19 cellular contexts compared by ENCODE assay signal in the genomic region with DNA sequence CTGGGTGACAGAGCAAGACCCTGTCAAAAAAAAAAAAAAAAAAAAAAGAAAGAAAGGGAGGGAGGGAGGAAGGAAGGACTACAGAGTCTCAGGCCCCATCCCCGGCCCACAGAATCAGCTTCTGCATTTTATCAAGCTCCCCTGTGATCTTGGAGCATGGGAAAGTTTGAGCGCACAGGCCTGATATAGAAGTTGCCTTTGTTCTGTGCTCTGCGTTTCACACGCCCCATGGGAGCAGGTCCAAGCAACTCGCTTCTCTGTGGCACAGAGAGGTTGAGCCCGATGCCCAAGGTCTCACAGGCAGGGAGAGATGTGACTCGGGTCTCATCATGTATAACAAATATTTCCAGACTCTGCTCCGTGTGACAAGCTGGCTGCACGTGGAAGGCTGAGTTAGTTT.
DNase-seq lines count a peak whose midpoint lies in the region; ATAC-seq and TF ChIP-seq lines count a peak whose summit lies in the region.
"Had no signal": no experiment of that assay in that cellular context is flagged by ENCODE, and none has a peak within 500 bp of the region (broad histone marks: within the 10 kb centered on the region; RNA-seq: fewer than 3 reads in every experiment).

No MANE protein-coding gene starts in this region.

- peak overlapping the region; percentile 46 for H2AFZ ChIP-seq in IMR-90 (replicated peaks; ENCODE audit: low read length, poor library complexity)
- no peak overlapping the region for H2AFZ ChIP-seq in neural progenitor cell (replicated peaks)

- H3K56ac ChIP-seq in IMR-90 (ENCODE audit: extremely low read depth, insufficient read depth, low read length) = no peak overlapping the region

- no peak overlapping the region for H2BK20ac ChIP-seq in IMR-90 (ENCODE audit: low read depth, low read length)

- H3K9me3 Mint-ChIP-seq in brain (peaks cover 0 to 6% (median 0%) of the 10 kb centered on the region in 5 experiments), neural progenitor cell (no peaks in the 10 kb centered on the region)
- H3K9me3 Mint-ChIP-seq: CD14-positive monocyte; CD4-positive, alpha-beta memory T cell; H9 had no signal

- H3K18ac ChIP-seq in IMR-90 (ENCODE audit: low read depth, low read length) = no peak overlapping the region

- CTCF ChIA-PET in IMR-90 (lab: Yijun Ruan, JAX) = no interaction called here

- H3K36me3 Mint-ChIP-seq in brain (peaks cover 4% of the 10 kb centered on the region), neural progenitor cell (no peaks in the 10 kb centered on the region)
- H3K36me3 Mint-ChIP-seq: CD14-positive monocyte; CD4-positive, alpha-beta memory T cell had no signal

- no peak overlapping the region for H2AK9ac ChIP-seq in IMR-90 (replicated peaks; ENCODE audit: low read depth, low read length, poor library complexity)

- no peak overlapping the region for H3K4ac ChIP-seq in IMR-90 (ENCODE audit: low read depth, low read length)

- no peak for TF ChIP-seq CTCF in IMR-90 (conservative IDR thresholded peaks at IDR 0.05; ENCODE audit: low read depth, low read length)
- no peak for TF ChIP-seq CTCF in brain (conservative IDR thresholded peaks at IDR 0.05)
- TF ChIP-seq CTCF in neural progenitor cell (IDR thresholded peaks at IDR 0.05) = no peak

- no peak for TF ChIP-seq RAD21 in IMR-90 (IDR thresholded peaks at IDR 0.05; ENCODE audit: low read length)

- dilution Hi-C loops in IMR-90 (cut with HindIII; ENCODE audit: low sequenced_read_pairs, unreplicated experiment) = no loop called here

- H3K27me3 ChIP-seq in BLaER1 treated with 17β-estradiol and CSF1 and Interleukin-3, amounts not matched to agents 10 nM and 100 nM = no peaks in the 10 kb centered on the region
- H3K27me3 ChIP-seq in IMR-90 (ENCODE audit: control insufficient read depth, insufficient read depth, low read length) (peaks cover 17% of the 10 kb centered on the region), neural progenitor cell (no peaks in the 10 kb centered on the region)
- H3K27me3 ChIP-seq: BE2C had no signal

- no peak overlapping the region for H4K91ac ChIP-seq in IMR-90 (ENCODE audit: insufficient read depth, low read depth, low read length)

- H4K5ac ChIP-seq in IMR-90 (ENCODE audit: low read depth, low read length) = no peak overlapping the region

- DNase-seq in IMR-90 = no peak
- no peak for DNase-seq in neural progenitor cell (ENCODE audit: low spot score)
- no peak for DNase-seq in DMS 273 (lab: John Stamatoyannopoulos, UW; ENCODE audit: unreplicated experiment)
- DNase-seq in NCI-H2081 (lab: John Stamatoyannopoulos, UW) = no peak
- no peak for DNase-seq in NCI-H345 treated with DMSO at 0.1 percent for 48 hours (lab: John Stamatoyannopoulos, UW; ENCODE audit: unreplicated experiment)
- DNase-seq: ACHN; BE2C; Calu3; CD4-positive, alpha-beta memory T cell; DMS 273 treated with DMSO at 0.1 percent for 48 hours; DMS53; DND-41; EL; H9 had no signal

- H3K27ac ChIP-seq in BLaER1 treated with 17β-estradiol and CSF1 and Interleukin-3, amounts not matched to agents 10 nM and 100 nM = no peak overlapping the region
- no peak overlapping the region for H3K27ac ChIP-seq in IMR-90 (ENCODE audit: insufficient read depth, low read length)
- H3K27ac ChIP-seq in neural progenitor cell = no peak overlapping the region

- no peak for ATAC-seq in IMR-90 (ENCODE audit: low read depth)
- ATAC-seq: GM12878, HepG2 had no signal

- H3K23ac ChIP-seq in IMR-90 (ENCODE audit: low read depth, low read length) = no peak overlapping the region

- H2BK120ac ChIP-seq in IMR-90 (ENCODE audit: low read depth, low read length) = no peak overlapping the region

- H3K4me1 Mint-ChIP-seq in brain = peaks cover 43% of the 10 kb centered on the region
- peaks cover 19% of the 10 kb centered on the region for H3K4me1 Mint-ChIP-seq in neural progenitor cell

- no peak overlapping the region for H3K14ac ChIP-seq in IMR-90 (replicated peaks; ENCODE audit: low read depth, low read length)

- H2BK5ac ChIP-seq in IMR-90 (ENCODE audit: low read depth, low read length, poor library complexity, severe bottlenecking) = no peak overlapping the region

- POLR2A ChIA-PET in IMR-90 (lab: Charles Lee; ENCODE audit: unreplicated experiment) = no interaction called here

- no peaks in the 10 kb centered on the region for H3K79me2 ChIP-seq in neural progenitor cell (ENCODE audit: low read depth)

- H3F3A ChIP-seq in neural progenitor cell (ENCODE audit: low read depth) = no peaks in the 10 kb centered on the region

- H3K27me3 Mint-ChIP-seq in brain = no peaks in the 10 kb centered on the region
- H3K27me3 Mint-ChIP-seq in neural progenitor cell (ENCODE audit: insufficient read depth, low read depth) = no peaks in the 10 kb centered on the region

- no peaks in the 10 kb centered on the region for H3K9me3 ChIP-seq in BLaER1 treated with 17β-estradiol and CSF1 and Interleukin-3, amounts not matched to agents 10 nM and 100 nM (replicated peaks in 1 of 11)
- H3K9me3 ChIP-seq in IMR-90 (ENCODE audit: control insufficient read depth, insufficient read depth, low read length) = no peaks in the 10 kb centered on the region
- no peaks in the 10 kb centered on the region for H3K9me3 ChIP-seq in neural progenitor cell (ENCODE audit: low read depth)
- H3K9me3 ChIP-seq: BE2C had no signal

- no peaks in the 10 kb centered on the region for H3K79me1 ChIP-seq in IMR-90 (ENCODE audit: low read depth in 1 of 2, low read length in 2 of 2)

- peaks cover 11 to 28% (median 14%) of the 10 kb centered on the region in 10 experiments for H3K4me1 ChIP-seq in BLaER1 treated with 17β-estradiol and CSF1 and Interleukin-3, amounts not matched to agents 10 nM and 100 nM
- no peaks in the 10 kb centered on the region for H3K4me1 ChIP-seq in IMR-90 (ENCODE audit: control insufficient read depth, insufficient read depth, low read length)
- peaks cover 7% of the 10 kb centered on the region for H3K4me1 ChIP-seq in neural progenitor cell
- H3K4me1 ChIP-seq: BE2C had no signal

- no peak overlapping the region for H4K8ac ChIP-seq in IMR-90 (ENCODE audit: low read depth in 2 of 2, low read length in 2 of 2)

- TF ChIP-seq POLR2A in IMR-90 (IDR thresholded peaks at IDR 0.05; ENCODE audit: low read depth, low read length) = no peak

- H3K4me2 ChIP-seq in BLaER1 treated with 17β-estradiol and CSF1 and Interleukin-3, amounts not matched to agents 10 nM and 100 nM = peak overlapping the region in 10 of 11 experiments; percentile 18 to 49 (median 40); a peak in 17 of 22 replicates
- H3K4me2 ChIP-seq in IMR-90 (ENCODE audit: low read depth, low read length) (no peak overlapping the region), neural progenitor cell (no peak overlapping the region)

- H3K4me3 ChIP-seq in BLaER1 treated with 17β-estradiol and CSF1 and Interleukin-3, amounts not matched to agents 10 nM and 100 nM = no peak overlapping the region
- H3K4me3 ChIP-seq in IMR-90 (ENCODE audit: insufficient read depth, low read depth, low read length) (no peak overlapping the region), neural progenitor cell (no peak overlapping the region)
- H3K4me3 ChIP-seq: GM12878 had no signal

- BruUV-seq in IMR-90 (replicated peaks; lab: Mats Ljungman, UMichigan) = no TSS peak

- H3K4me3 Mint-ChIP-seq in brain (no peak overlapping the region), neural progenitor cell (no peak overlapping the region)
- H3K4me3 Mint-ChIP-seq: CD14-positive monocyte; CD4-positive, alpha-beta memory T cell; H9 had no signal

- in situ Hi-C loops in IMR-90 (cut with MboI; ENCODE audit: low sequenced_read_pairs) = no loop called here

- intact Hi-C loops in IMR-90 (cut with micrococcal nuclease) = no loop called here

- no peak overlapping the region for H2BK15ac ChIP-seq in IMR-90 (ENCODE audit: low read depth, low read length)

- H3K9me1 ChIP-seq in IMR-90 (ENCODE audit: insufficient read depth, low read length) = no peaks in the 10 kb centered on the region

- peak overlapping the region in 4 of 5 experiments; percentile 34 to 90 (median 72) for H3K27ac Mint-ChIP-seq in brain
- H3K27ac Mint-ChIP-seq in neural progenitor cell = peak overlapping the region; percentile 62
- H3K27ac Mint-ChIP-seq: CD14-positive monocyte; CD4-positive, alpha-beta memory T cell; H9 had no signal

- H2AK5ac ChIP-seq in IMR-90 (ENCODE audit: low read depth, low read length) = no peak overlapping the region

- H4K20me1 ChIP-seq in BLaER1 treated with 17β-estradiol and CSF1 and Interleukin-3, amounts not matched to agents 10 nM and 100 nM = peaks cover 0 to 10% (median 0%) of the 10 kb centered on the region in 11 experiments; a peak in 1 of 22 replicates
- H4K20me1 ChIP-seq in IMR-90 (ENCODE audit: insufficient read depth, low read length) (no peaks in the 10 kb centered on the region), neural progenitor cell (ENCODE audit: low read depth) (no peaks in the 10 kb centered on the region)

- no peaks in the 10 kb centered on the region for H3K36me3 ChIP-seq in BLaER1 treated with 17β-estradiol and CSF1 and Interleukin-3, amounts not matched to agents 10 nM and 100 nM
- H3K36me3 ChIP-seq in IMR-90 (ENCODE audit: control insufficient read depth, insufficient read depth, low read length) = no peaks in the 10 kb centered on the region
- no peaks in the 10 kb centered on the region for H3K36me3 ChIP-seq in neural progenitor cell
- H3K36me3 ChIP-seq: BE2C had no signal

- 10% methylated on average over 2 of the region's 9 CpGs; no CpG with 5 or more reads in 1 of the 2 experiments for WGBS in IMR-90 (ENCODE audit: extremely low coverage in 2 of 2, insufficient read length in 1 of 2), 2 experiments

- no peak overlapping the region for H3K9ac ChIP-seq in BLaER1 treated with 17β-estradiol and CSF1 and Interleukin-3, amounts not matched to agents 10 nM and 100 nM
- no peak overlapping the region for H3K9ac ChIP-seq in IMR-90 (ENCODE audit: low read depth, low read length)
- no peak overlapping the region for H3K9ac ChIP-seq in neural progenitor cell

TF ChIP-seq in IMR-90, 13 proteins besides CTCF, POLR2A, EP300 and RAD21 (continues in another document):
- TF ChIP-seq CHD1 (IDR thresholded peaks at IDR 0.05; ENCODE audit: low read depth, low read length) (no peak), MAZ (IDR thresholded peaks at IDR 0.05; ENCODE audit: borderline replicate concordance, low read depth, low read length) (no peak), SMC3 (IDR thresholded peaks at IDR 0.05; ENCODE audit: low read depth, low read length) (no peak), MXI1 (IDR thresholded peaks at IDR 0.05; ENCODE audit: borderline replicate concordance, low read depth, low read length) (no peak), ELK1 (IDR thresholded peaks at IDR 0.05; ENCODE audit: borderline replicate concordance, low read depth, low read length) (no peak)

Comparison
In these comparisons a context has a peak if more than half of its experiments do, and no peak if none do; other contexts are left out.
1. H3K4me2 ChIP-seq: peak in BLaER1 treated with 17β-estradiol and CSF1 and Interleukin-3, amounts not matched to agents 10 nM and 100 nM (10 of 11); none in IMR-90 (single experiment) and neural progenitor cell (single experiment).